Comparison of ENCODE assay signal across 13 cellular contexts in genomic region chr5:158874343-158874742, GRCh38.
DNase-seq lines count a peak whose midpoint lies in the region; ATAC-seq lines count a peak whose summit lies in the region.
"Had no signal": no experiment of that assay in that cellular context is flagged by ENCODE, and none has a peak within 500 bp of the region (broad histone marks: within the 10 kb centered on the region; RNA-seq: fewer than 3 reads in every experiment).

No MANE protein-coding gene starts in this region.

- no peaks in the 10 kb centered on the region for H3K36me3 Mint-ChIP-seq in central memory CD8-positive, alpha-beta T cell (ENCODE audit: insufficient read depth)

- ATAC-seq in stimulated activated naive CD8-positive, alpha-beta T cell treated with anti-CD3 and anti-CD28 coated beads, Interleukin-15, amount 100 ng/mL, for 72 hours: peak; percentile 79
- no peak for ATAC-seq in stimulated activated naive CD8-positive, alpha-beta T cell treated with anti-CD3 and anti-CD28 coated beads, Interleukin-15, Interleukin-2, amounts not matched to agents 100 U/mL and 50 U/mL, for 24 hours
- peak; percentile 28 for ATAC-seq in GM21619 (IDR thresholded peaks at IDR 0.05; ENCODE audit: unreplicated experiment)
- ATAC-seq in central memory CD8-positive, alpha-beta T cell (replicated peaks; ENCODE audit: extremely low read depth, poor library complexity, severe bottlenecking): no peak
- no peak for ATAC-seq in HG02938 (IDR thresholded peaks at IDR 0.05; ENCODE audit: unreplicated experiment)
- ATAC-seq in HG02884 (IDR thresholded peaks at IDR 0.05; ENCODE audit: unreplicated experiment): no peak

- peak overlapping the region; percentile 19 to 46 for H3K4me3 Mint-ChIP-seq in stimulated activated naive CD8-positive, alpha-beta T cell treated with anti-CD3 and anti-CD28 coated beads, Interleukin-15, amount 100 ng/mL, for 72 hours
- peak overlapping the region; percentile 35 for H3K4me3 Mint-ChIP-seq in central memory CD8-positive, alpha-beta T cell

- H3K9me3 Mint-ChIP-seq in stimulated activated naive CD8-positive, alpha-beta T cell treated with anti-CD3 and anti-CD28 coated beads, Interleukin-15, amount 100 ng/mL, for 72 hours: no peaks in the 10 kb centered on the region
- H3K9me3 Mint-ChIP-seq in central memory CD8-positive, alpha-beta T cell: no peaks in the 10 kb centered on the region
- H3K9me3 Mint-ChIP-seq: activated T-cell treated with anti-CD3 and anti-CD28 coated beads, Interleukin-2, amount 50 U/mL, for 24 hours had no signal

- H3K4me1 Mint-ChIP-seq in stimulated activated naive CD8-positive, alpha-beta T cell treated with anti-CD3 and anti-CD28 coated beads, Interleukin-15, amount 100 ng/mL, for 72 hours: peaks cover 33% of the 10 kb centered on the region
- peaks cover 23% of the 10 kb centered on the region for H3K4me1 Mint-ChIP-seq in central memory CD8-positive, alpha-beta T cell

- H3K27ac Mint-ChIP-seq in stimulated activated naive CD8-positive, alpha-beta T cell treated with anti-CD3 and anti-CD28 coated beads, Interleukin-15, amount 100 ng/mL, for 72 hours: no peak overlapping the region
- H3K27ac Mint-ChIP-seq in central memory CD8-positive, alpha-beta T cell (ENCODE audit: low read depth): peak overlapping the region; percentile 65

- no peaks in the 10 kb centered on the region for H3K27me3 Mint-ChIP-seq in stimulated activated naive CD8-positive, alpha-beta T cell treated with anti-CD3 and anti-CD28 coated beads, Interleukin-15, amount 100 ng/mL, for 72 hours
- H3K27me3 Mint-ChIP-seq in central memory CD8-positive, alpha-beta T cell: peaks cover 29% of the 10 kb centered on the region

- peak in 1 of 2 donors; percentile 12 for DNase-seq in stimulated activated naive CD8-positive, alpha-beta T cell treated with anti-CD3 and anti-CD28 coated beads, Interleukin-15, amount 100 ng/mL, for 72 hours
- no peak for DNase-seq in stimulated activated naive CD8-positive, alpha-beta T cell treated with anti-CD3 and anti-CD28 coated beads, Interleukin-15, Interleukin-2, amounts not matched to agents 100 U/mL and 50 U/mL, for 24 hours
- DNase-seq in central memory CD8-positive, alpha-beta T cell (ENCODE audit: low spot score in 2 of 2): no peak
- DNase-seq in NOMO-1 treated with DMSO at 0.1 percent for 48 hours (lab: John Stamatoyannopoulos, UW; ENCODE audit: unreplicated experiment): no peak
- no peak for DNase-seq in dermis blood vessel endothelial cell
- DNase-seq: activated CD4-positive, CD25-positive, alpha-beta regulatory T cell; activated T-cell treated with anti-CD3 and anti-CD28 coated beads, Interleukin-2, amount 50 U/mL, for 24 hours; BE2C; islet precursor cell; Peyer's patch had no signal

Comparison
In these comparisons a context has a peak if more than half of its experiments do, and no peak if none do; other contexts are left out.
1. ATAC-seq: peak in stimulated activated naive CD8-positive, alpha-beta T cell treated with anti-CD3 and anti-CD28 coated beads, Interleukin-15, amount 100 ng/mL, for 72 hours (single experiment) and GM21619 (single experiment); none in stimulated activated naive CD8-positive, alpha-beta T cell treated with anti-CD3 and anti-CD28 coated beads, Interleukin-15, Interleukin-2, amounts not matched to agents 100 U/mL and 50 U/mL, for 24 hours (single experiment), central memory CD8-positive, alpha-beta T cell (single experiment), HG02938 (single experiment) and HG02884 (single experiment).